ENCODE assay signal across 14 cellular contexts in genomic region chr2:27860111-27860510, GRCh38. TPM values are rescaled to one million over a fixed set of nuclear protein-coding genes. Genes with fewer than 3 reads are reported as not detected.
DNase-seq lines count a peak whose midpoint lies in the region; ATAC-seq and TF ChIP-seq lines count a peak whose summit lies in the region.
"Had no signal": no experiment of that assay in that cellular context is flagged by ENCODE, and none has a peak within 500 bp of the region (broad histone marks: within the 10 kb centered on the region; RNA-seq: fewer than 3 reads in every experiment).

No MANE protein-coding gene starts in this region.

- no peak for TF ChIP-seq CTCF in CD14-positive monocyte (IDR thresholded peaks at IDR 0.05)
- TF ChIP-seq CTCF in astrocyte of the spinal cord (IDR thresholded peaks at IDR 0.05; ENCODE audit: low read depth, low read length), result no peak

- H3K4me1 Mint-ChIP-seq in CD14-positive monocyte, result peaks cover 29% of the 10 kb centered on the region

- H3K4me3 ChIP-seq in astrocyte of the spinal cord (ENCODE audit: low read depth, low read length), result no peak overlapping the region
- H3K4me3 ChIP-seq: SJSA1 had no signal

- in situ Hi-C loops in astrocyte of the spinal cord (cut with HindIII; ENCODE audit: low sequenced_read_pairs), result no loop called here

- H3K4me3 Mint-ChIP-seq in CD14-positive monocyte, result no peak overlapping the region
- H3K4me3 Mint-ChIP-seq: dendritic cell treated with granulocyte-macrophage colony-stimulating factor and Interleukin-4, amounts not matched to agents 40 ng/mL and 50 ng/mL, for 4 days had no signal

- peak overlapping the region in 6 of 7 donors; percentile 1 to 74 (median 66) for H3K27ac Mint-ChIP-seq in CD14-positive monocyte
- H3K27ac Mint-ChIP-seq: dendritic cell treated with granulocyte-macrophage colony-stimulating factor and Interleukin-4, amounts not matched to agents 40 ng/mL and 50 ng/mL, for 4 days had no signal

- intact Hi-C loops in CD14-positive monocyte (cut with micrococcal nuclease), result no loop called here

- DNase-seq in CD14-positive monocyte (ENCODE audit: low spot score) (no peak), HS-5 (ENCODE audit: low read depth) (peak; percentile 77), astrocyte of the spinal cord (ENCODE audit: low read depth, low spot score) (peak; percentile 57), kidney tubule cell (ENCODE audit: low spot score) (peak; percentile 68), foreskin melanocyte (no peak)
- no peak for DNase-seq in activated CD4-positive, alpha-beta T cell treated with anti-CD3 and anti-CD28 coated beads for 4 hours
- DNase-seq: activated naive CD4-positive, alpha-beta T cell treated with Interleukin-2 at 50 U/mL for 16 hours; MM.1S; NCI-H524; retina had no signal

- no peaks in the 10 kb centered on the region for H3K36me3 Mint-ChIP-seq in CD14-positive monocyte

- ATAC-seq in GM21390 (IDR thresholded peaks at IDR 0.05; ENCODE audit: unreplicated experiment), result no peak
- no peak for ATAC-seq in GM21723 (IDR thresholded peaks at IDR 0.05; ENCODE audit: unreplicated experiment)

- peaks cover 0 to 4% (median 0%) of the 10 kb centered on the region in 7 donors for H3K9me3 Mint-ChIP-seq in CD14-positive monocyte
- H3K9me3 Mint-ChIP-seq: dendritic cell treated with granulocyte-macrophage colony-stimulating factor and Interleukin-4, amounts not matched to agents 40 ng/mL and 50 ng/mL, for 4 days had no signal

- peaks cover 0 to 1% (median 0%) of the 10 kb centered on the region in 3 donors for H3K27me3 Mint-ChIP-seq in CD14-positive monocyte (ENCODE audit: low read depth in 3 of 3)
- H3K27me3 Mint-ChIP-seq: dendritic cell treated with granulocyte-macrophage colony-stimulating factor and Interleukin-4, amounts not matched to agents 40 ng/mL and 50 ng/mL, for 4 days had no signal

RNA-seq across cellular contexts. Expression of gene RBKS, which starts 30.1 kb away (rescaled TPM):
- 1 to 10 TPM; 3.9 to 4.3 TPM for polyA plus RNA-seq in CD14-positive monocyte

RNA-seq across cellular contexts. Expression of gene BABAM2, which starts 30.4 kb away (rescaled TPM):
- polyA plus RNA-seq in CD14-positive monocyte, result 10 to 100 TPM; 49.3 to 52.8 TPM

Comparison
In these comparisons a context has a peak if more than half of its experiments do, and no peak if none do; other contexts are left out.
1. DNase-seq: peak in HS-5 (single experiment), astrocyte of the spinal cord (single experiment) and kidney tubule cell (single experiment); none in CD14-positive monocyte (single experiment), activated CD4-positive, alpha-beta T cell treated with anti-CD3 and anti-CD28 coated beads for 4 hours (0 of 2) and foreskin melanocyte (single experiment).